23 cellular contexts compared by ENCODE assay signal in genomic region chr10:5274795-5275194, GRCh38.
"Had no signal": no experiment of that assay in that cellular context is flagged by ENCODE, and none has a peak within 500 bp of the region (broad histone marks: within the 10 kb centered on the region; RNA-seq: fewer than 3 reads in every experiment).

No MANE protein-coding gene starts in this region.

- H3K27me3 Mint-ChIP-seq: naive thymus-derived CD8-positive, alpha-beta T cell; progenitor cell of endocrine pancreas had no signal

- H3K4me1 Mint-ChIP-seq: neural crest cell had no signal

- H3K4me1 ChIP-seq: esophagus muscularis mucosa, gastrocnemius medialis, pancreas, stomach, transverse colon had no signal

- DNase-seq: dorsolateral prefrontal cortex; effector CD8-positive, alpha-beta T cell; gastrocnemius medialis; heart right ventricle; hypothalamus; kidney glomerular epithelial cell; mesendoderm; naive thymus-derived CD8-positive, alpha-beta T cell; nucleus accumbens; pancreas; right cardiac atrium; small intestine; stimulated activated CD4-positive, alpha-beta T cell treated with anti-CD3 and anti-CD28 coated beads, Interleukin-12 subunit alpha, Interleukin-12 subunit beta, amount 100 ng/mL, for 4 hours; stimulated activated naive CD4-positive, alpha-beta T cell; stomach; substantia nigra; transverse colon had no signal

- H3K27me3 ChIP-seq: gastrocnemius medialis, pancreas, stomach, transverse colon had no signal

- H3K36me3 ChIP-seq: esophagus muscularis mucosa, gastrocnemius medialis, heart right ventricle, pancreas, stomach, thoracic aorta, transverse colon had no signal

- H3K36me3 Mint-ChIP-seq: naive thymus-derived CD8-positive, alpha-beta T cell had no signal

- H3K4me3 Mint-ChIP-seq: naive thymus-derived CD8-positive, alpha-beta T cell; neural crest cell had no signal

- H3K9me3 Mint-ChIP-seq: naive thymus-derived CD8-positive, alpha-beta T cell had no signal

- H3K27ac ChIP-seq: coronary artery, dorsolateral prefrontal cortex, esophagus muscularis mucosa, gastrocnemius medialis, heart right ventricle, pancreas, stomach, thoracic aorta, transverse colon had no signal

- ATAC-seq: gastrocnemius medialis; naive thymus-derived CD8-positive, alpha-beta T cell; right cardiac atrium had no signal

- H3K4me3 ChIP-seq: coronary artery, dorsolateral prefrontal cortex, esophagus muscularis mucosa, gastrocnemius medialis, heart right ventricle, lung, pancreas, stomach, thoracic aorta, transverse colon had no signal

- H3K9me3 ChIP-seq: esophagus muscularis mucosa, gastrocnemius medialis, heart right ventricle, pancreas, stomach, thoracic aorta, transverse colon had no signal

- H3K27ac Mint-ChIP-seq: naive thymus-derived CD8-positive, alpha-beta T cell; progenitor cell of endocrine pancreas had no signal
